In the genomic region with DNA sequence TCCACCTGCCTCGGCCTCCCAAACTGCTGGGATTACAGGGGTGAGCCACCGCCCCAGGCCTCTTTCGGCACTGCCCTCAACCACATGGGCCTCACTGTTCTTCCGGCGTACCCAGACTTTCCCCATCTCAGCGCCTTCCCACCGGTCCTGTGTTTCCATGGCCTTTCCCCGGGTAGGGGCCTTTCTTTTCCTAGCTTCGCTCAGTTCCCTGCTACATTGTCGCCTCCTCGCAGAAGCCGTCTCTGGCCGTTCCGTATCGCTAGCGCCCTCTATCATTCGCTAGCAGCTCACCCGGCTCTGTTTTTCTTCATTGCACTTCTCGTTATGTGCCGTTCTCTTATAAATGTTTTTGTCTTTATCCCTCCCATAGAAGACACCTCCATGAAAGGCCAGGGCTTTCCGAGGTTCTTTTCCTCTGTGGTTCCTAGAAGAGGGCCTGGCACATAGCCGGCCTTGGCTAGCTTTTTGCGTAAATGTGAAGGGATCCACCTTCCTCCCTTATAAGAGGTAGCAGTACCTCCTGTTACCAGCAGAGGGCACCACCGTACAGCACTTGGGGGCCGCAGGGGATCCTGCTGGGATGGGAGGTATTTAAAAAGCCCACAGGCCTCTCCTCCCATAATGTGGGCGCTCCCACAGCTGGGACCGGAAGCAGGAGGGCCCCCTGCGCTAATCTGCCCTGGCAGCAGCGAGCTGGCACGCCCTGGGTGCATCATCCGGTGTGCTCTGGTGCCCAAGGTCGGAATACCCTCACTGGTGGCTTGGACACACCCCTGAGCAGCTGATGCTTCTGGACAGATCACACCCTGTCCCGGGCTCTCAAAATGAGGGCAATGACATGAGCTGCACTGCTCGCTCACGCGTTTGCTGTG, we compare ENCODE assay signal across 8 cellular contexts. TPM values are rescaled to one million over a fixed set of nuclear protein-coding genes. Genes with fewer than 3 reads are reported as not detected.
DNase-seq lines count a peak whose midpoint lies in the region; ATAC-seq and TF ChIP-seq lines count a peak whose summit lies in the region.

No MANE protein-coding gene starts in this region.

- TF ChIP-seq RAD21 in liver (IDR thresholded peaks at IDR 0.05) = peak; percentile 98

- TF ChIP-seq CTCF in GM10248 (IDR thresholded peaks at IDR 0.05; ENCODE audit: control extremely low read depth, extremely low read depth, low read depth, missing control alignments) (peak; percentile 93), liver (IDR thresholded peaks at IDR 0.05; ENCODE audit: low read depth, low read length, missing input control) (peak; percentile 92)

- 9% methylated on average over 36 of the region's 36 CpGs for WGBS in liver

- no peaks in the 10 kb centered on the region for H3K9me3 Mint-ChIP-seq in activated CD4-positive, alpha-beta T cell treated with anti-CD3 and anti-CD28 coated beads, Interleukin-2, amount 10 ng/mL, durations not matched to agents 7 days and 5 days

- no peaks in the 10 kb centered on the region for H3K27me3 Mint-ChIP-seq in activated CD4-positive, alpha-beta T cell treated with anti-CD3 and anti-CD28 coated beads, Interleukin-2, amount 10 ng/mL, durations not matched to agents 7 days and 5 days

- ATAC-seq in HG03432 (IDR thresholded peaks at IDR 0.05; ENCODE audit: unreplicated experiment) (peak; percentile 50), HG03457 (IDR thresholded peaks at IDR 0.05; ENCODE audit: unreplicated experiment) (no peak)

- no peaks in the 10 kb centered on the region for H3K36me3 Mint-ChIP-seq in activated CD4-positive, alpha-beta T cell treated with anti-CD3 and anti-CD28 coated beads, Interleukin-2, amount 10 ng/mL, durations not matched to agents 7 days and 5 days (ENCODE audit: low read depth)

- CTCF ChIA-PET in GM10248 (lab: Yijun Ruan, JAX) = interaction anchor here (0.7 to 33.0 kb wide), 44 partner anchors 10 to 967 kb away, joined by 3 to 1220 read pairs (median 5); a partner anchor contains a TSS
- CTCF ChIA-PET in activated CD4-positive, alpha-beta T cell treated with anti-CD3 and anti-CD28 coated beads, Interleukin-2, amount 10 ng/mL, durations not matched to agents 7 days and 5 days (lab: Charles Lee) = interaction anchor here (0.6 to 12.4 kb wide), 51 partner anchors 7 to 980 kb away, joined by 3 to 225 read pairs (median 6); a partner anchor contains a TSS

- H3K4me1 Mint-ChIP-seq in activated CD4-positive, alpha-beta T cell treated with anti-CD3 and anti-CD28 coated beads, Interleukin-2, amount 10 ng/mL, durations not matched to agents 7 days and 5 days = peaks cover 40% of the 10 kb centered on the region

- H3K4me3 Mint-ChIP-seq in activated CD4-positive, alpha-beta T cell treated with anti-CD3 and anti-CD28 coated beads, Interleukin-2, amount 10 ng/mL, durations not matched to agents 7 days and 5 days = peak overlapping the region; percentile 84

- DNase-seq in GM10248 (ENCODE audit: extremely low spot score) = peak; percentile 82
- peak; percentile 81 for DNase-seq in NCI-H526 treated with DMSO at 0.1 percent for 48 hours (lab: John Stamatoyannopoulos, UW)
- DNase-seq in activated CD4-positive, alpha-beta T cell treated with anti-CD3 and anti-CD28 coated beads, Interleukin-2, amount 10 ng/mL, durations not matched to agents 7 days and 5 days = peak; percentile 88
- DNase-seq in dedifferentiated amniotic fluid mesenchymal stem cell (ENCODE audit: extremely low spot score) = peak; percentile 75
- DNase-seq in stimulated activated CD4-positive, alpha-beta T cell treated with anti-CD3 and anti-CD28 coated beads, Interleukin-2, amount 100 ng/mL, for 4 hours (ENCODE audit: low read depth) = peak; percentile 78

- no peaks in the 10 kb centered on the region for H3K9me3 ChIP-seq in liver (ENCODE audit: control insufficient read depth in 4 of 4, low read length in 3 of 4)

- no peaks in the 10 kb centered on the region for H3K27me3 ChIP-seq in liver (ENCODE audit: control insufficient read depth in 4 of 4, insufficient read depth in 4 of 4, low read length in 3 of 4)

- H3K9ac ChIP-seq in liver (ENCODE audit: low read depth in 1 of 2, low read length in 2 of 2) = peak overlapping the region; percentile 10 to 85

- H3K27ac ChIP-seq in liver (ENCODE audit: low read depth in 1 of 2, low read length in 2 of 2) = peak overlapping the region; percentile 47 to 66

- H3K36me3 ChIP-seq in liver (ENCODE audit: control insufficient read depth in 4 of 4, insufficient read depth in 3 of 4, low read depth in 1 of 4, low read length in 3 of 4) = no peaks in the 10 kb centered on the region

- H3K4me3 ChIP-seq in liver (ENCODE audit: low read depth in 1 of 3, low read length in 3 of 3) = peak overlapping the region in 1 of 3 donors; percentile 22

- H3K27ac Mint-ChIP-seq in activated CD4-positive, alpha-beta T cell treated with anti-CD3 and anti-CD28 coated beads, Interleukin-2, amount 10 ng/mL, durations not matched to agents 7 days and 5 days = peak overlapping the region; percentile 99

- POLR2A ChIA-PET in GM10248 (lab: Yijun Ruan, JAX) = interaction anchor here (0.6 to 1.6 kb wide), 6 partner anchors 19 to 61 kb away, joined by 3 to 7 read pairs (median 4); a partner anchor contains a TSS
- POLR2A ChIA-PET in activated CD4-positive, alpha-beta T cell treated with anti-CD3 and anti-CD28 coated beads, Interleukin-2, amount 10 ng/mL, durations not matched to agents 7 days and 5 days (lab: Charles Lee) = interaction anchor here (0.6 kb wide), 1 partner anchor 92 kb away, joined by 3 read pairs; no protein-coding TSS in a partner anchor

- peaks cover 0 to 22% (median 14%) of the 10 kb centered on the region in 4 donors for H3K4me1 ChIP-seq in liver (ENCODE audit: control insufficient read depth in 4 of 4, insufficient read depth in 4 of 4, low read length in 3 of 4)

TF ChIP-seq in liver, 16 proteins besides CTCF, POLR2A, EP300 and RAD21:
- TF ChIP-seq SP1 (IDR thresholded peaks at IDR 0.05) (peak; percentile 46), EGR1 (IDR thresholded peaks at IDR 0.05; ENCODE audit: low read depth in 2 of 2) (no peak), RXRA (IDR thresholded peaks at IDR 0.05) (peak; percentile 63 to 64), NR2F2 (IDR thresholded peaks at IDR 0.05) (peak; percentile 47), YY1 (IDR thresholded peaks at IDR 0.05) (peak; percentile 42)
- TF ChIP-seq, protein P1, sequence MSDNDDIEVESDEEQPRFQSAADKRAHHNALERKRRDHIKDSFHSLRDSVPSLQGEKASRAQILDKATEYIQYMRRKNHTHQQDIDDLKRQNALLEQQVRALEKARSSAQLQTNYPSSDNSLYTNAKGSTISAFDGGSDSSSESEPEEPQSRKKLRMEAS (IDR thresholded peaks at IDR 0.05) = no peak

RNA-seq across cellular contexts. Expression of a gene that starts 18.8 kb away (rescaled TPM):
- 1 to 10 TPM; 5.7 to 6.9 TPM for total RNA-seq in activated CD4-positive, alpha-beta T cell treated with anti-CD3 and anti-CD28 coated beads, Interleukin-2, amount 10 ng/mL, durations not matched to agents 7 days and 5 days
- 1 to 10 TPM; 1.9 to 9.9 TPM for total RNA-seq in liver
- 1 to 10 TPM; 1.1 to 3.1 TPM for polyA plus RNA-seq in liver

RNA-seq across cellular contexts. Expression of a gene that starts 25.7 kb away (rescaled TPM):
- total RNA-seq in activated CD4-positive, alpha-beta T cell treated with anti-CD3 and anti-CD28 coated beads, Interleukin-2, amount 10 ng/mL, durations not matched to agents 7 days and 5 days = 1 to 10 TPM; 2.1 to 2.7 TPM
- total RNA-seq in liver = 1 to 10 TPM in 1 of 2 donors, under 1 TPM in 1; 0.79 to 3.8 TPM
- 1 to 10 TPM; 3.0 to 5.8 TPM for polyA plus RNA-seq in liver

RNA-seq across cellular contexts. Expression of a gene that starts 44.2 kb away (rescaled TPM):
- 10 to 100 TPM; 28.3 to 30.4 TPM for total RNA-seq in activated CD4-positive, alpha-beta T cell treated with anti-CD3 and anti-CD28 coated beads, Interleukin-2, amount 10 ng/mL, durations not matched to agents 7 days and 5 days
- total RNA-seq in liver = 10 to 100 TPM; 12.9 to 28.4 TPM
- 10 to 100 TPM; 30.5 to 31.8 TPM for polyA plus RNA-seq in liver

RNA-seq across cellular contexts. Expression of a gene that starts 54.0 kb away (rescaled TPM):
- total RNA-seq in activated CD4-positive, alpha-beta T cell treated with anti-CD3 and anti-CD28 coated beads, Interleukin-2, amount 10 ng/mL, durations not matched to agents 7 days and 5 days = not detected
- under 1 TPM in 1 of 2 donors, not detected in 1; 0.50 TPM for total RNA-seq in liver
- polyA plus RNA-seq in liver = under 1 TPM; 0.03 to 0.24 TPM
